ENCODE assay signal across 3 cellular contexts in genomic region chr6:42396720-42397119, GRCh38.
TF ChIP-seq lines count a peak whose summit lies in the region.

No MANE protein-coding gene starts in this region.

TF ChIP-seq in SK-N-SH, 30 proteins besides CTCF, POLR2A, EP300 and RAD21 (continued from another document):
- no peak for TF ChIP-seq USF2 (IDR thresholded peaks at IDR 0.05; ENCODE audit: borderline replicate concordance, low read depth, low read length)

TF ChIP-seq in SK-N-SH treated with all-trans-retinoic acid at 6 μM for 48 hours, 23 proteins besides CTCF, POLR2A, EP300 and RAD21 (continued from another document):
- TF ChIP-seq POU6F1 (CRISPR knock-in tag; IDR thresholded peaks at IDR 0.05; ENCODE audit: borderline replicate concordance, low read depth): no peak
- no peak for TF ChIP-seq PATZ1 (CRISPR knock-in tag; IDR thresholded peaks at IDR 0.05; ENCODE audit: borderline replicate concordance)
- no peak for TF ChIP-seq ZFP30 (CRISPR knock-in tag; IDR thresholded peaks at IDR 0.05)
- TF ChIP-seq ESRRG (CRISPR knock-in tag; IDR thresholded peaks at IDR 0.05): no peak

TF ChIP-seq in GM23338, 12 proteins besides CTCF, POLR2A, EP300 and RAD21 (continued from another document):
- no peak for TF ChIP-seq ZNF462 (CRISPR knock-in tag; IDR thresholded peaks at IDR 0.05)
- no peak for TF ChIP-seq ZNF331 (CRISPR knock-in tag; IDR thresholded peaks at IDR 0.05; ENCODE audit: low read depth)
- TF ChIP-seq CREB1 (CRISPR knock-in tag; IDR thresholded peaks at IDR 0.05; ENCODE audit: low read depth): no peak
